In the genomic region with DNA sequence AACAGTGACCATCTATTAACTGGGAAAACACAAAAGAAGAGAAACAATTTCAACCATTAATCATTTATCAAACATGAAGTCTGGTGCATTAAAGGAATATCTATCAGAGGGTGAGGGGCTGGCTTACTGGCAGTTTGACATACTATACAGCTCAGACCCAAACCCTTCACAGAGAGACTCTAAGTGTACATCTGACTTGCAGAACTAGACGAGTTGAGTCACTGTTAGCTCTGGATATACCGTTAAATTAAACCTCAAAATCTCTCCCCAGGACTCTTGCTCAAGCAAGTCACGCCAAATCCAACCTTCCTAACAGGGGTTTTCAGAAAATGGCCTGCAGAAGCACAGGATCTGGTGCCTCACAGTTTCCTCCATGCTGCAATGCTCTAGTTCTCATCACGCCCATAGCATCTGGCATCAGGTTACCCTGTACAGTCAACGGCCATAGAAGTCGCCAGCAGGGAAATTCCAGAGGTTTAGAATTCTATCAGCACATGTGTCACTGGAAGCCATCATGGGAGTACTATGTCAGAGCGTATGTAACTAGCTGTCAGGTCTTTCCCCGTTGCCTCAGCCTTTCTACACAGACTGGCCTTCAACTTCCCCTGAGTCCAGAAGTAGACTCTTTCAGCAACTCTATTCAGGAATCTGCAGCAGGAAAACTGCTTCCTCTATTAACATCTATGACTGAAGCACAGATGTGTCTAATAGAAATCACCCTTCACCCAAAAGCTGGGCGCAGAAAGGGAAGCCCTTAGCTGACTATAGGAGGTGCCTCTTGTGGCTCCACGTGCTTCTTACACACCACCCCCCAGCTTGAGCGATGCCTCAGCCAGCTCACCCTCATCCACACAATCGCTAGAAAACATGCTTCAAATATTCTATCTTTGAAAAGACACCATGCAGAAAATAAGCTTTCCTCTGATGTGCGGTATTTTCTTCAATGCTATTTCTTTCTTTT, we compare ENCODE assay signal across 9 cellular contexts. TPM values are rescaled to one million over a fixed set of nuclear protein-coding genes. Genes with fewer than 3 reads are reported as not detected.
DNase-seq lines count a peak whose midpoint lies in the region; ATAC-seq, FAIRE-seq and TF ChIP-seq lines count a peak whose summit lies in the region.
"Had no signal": no experiment of that assay in that cellular context is flagged by ENCODE, and none has a peak within 500 bp of the region (broad histone marks: within the 10 kb centered on the region; RNA-seq: fewer than 3 reads in every experiment).

No MANE protein-coding gene starts in this region.

- no peaks in the 10 kb centered on the region for H3K9me3 Mint-ChIP-seq in T-cell

- peaks cover 65 to 66% (median 65%) of the 10 kb centered on the region in 3 donors for H3K4me1 Mint-ChIP-seq in T-cell

- FAIRE-seq in HTR-8/SVneo (lab: Jason Lieb, UNC) = no peak

- peak overlapping the region; percentile 32 to 74 for H3K27ac Mint-ChIP-seq in T-cell

- intact Hi-C loops in left cardiac atrium (cut with DNase I) (no loop called here), left ventricle myocardium inferior (cut with micrococcal nuclease) (no loop called here), upper lobe of right lung (cut with DNase I) (no loop called here)

- H3K4me3 ChIP-seq in left ventricle myocardium inferior (no peak overlapping the region), upper lobe of right lung (no peak overlapping the region)

- peak; percentile 27 to 28 for ATAC-seq in left cardiac atrium
- ATAC-seq in T-cell (replicated peaks in 1 of 4) = peak; percentile 42 to 65 (median 52)
- peak; percentile 86 for ATAC-seq in foreskin keratinocyte
- ATAC-seq in upper lobe of right lung = peak; percentile 82

- TF ChIP-seq CTCF in left ventricle myocardium inferior (IDR thresholded peaks at IDR 0.05; ENCODE audit: borderline replicate concordance) (no peak), foreskin keratinocyte (conservative IDR thresholded peaks at IDR 0.05) (no peak), upper lobe of right lung (IDR thresholded peaks at IDR 0.05) (no peak)

- DNase-seq in left cardiac atrium = no peak
- no peak for DNase-seq in left ventricle myocardium inferior
- peak in 3 of 34 experiments; percentile 17 to 24 (median 20) for DNase-seq in T-cell
- peak; percentile 40 to 65 for DNase-seq in foreskin keratinocyte
- no peak for DNase-seq in upper lobe of right lung
- DNase-seq in NAMALWA (ENCODE audit: low spot score) = no peak
- no peak for DNase-seq in HTR-8/SVneo (ENCODE audit: insufficient read length, low spot score)
- no peak for DNase-seq in GOT3 (lab: John Stamatoyannopoulos, UW)

- no peak overlapping the region for H3K27ac ChIP-seq in left ventricle myocardium inferior (replicated peaks)
- H3K27ac ChIP-seq in foreskin keratinocyte = peak overlapping the region; percentile 34
- no peak overlapping the region for H3K27ac ChIP-seq in upper lobe of right lung
- H3K27ac ChIP-seq: KMS-11 had no signal

- H3K27me3 ChIP-seq in left ventricle myocardium inferior (ENCODE audit: low read depth) (no peaks in the 10 kb centered on the region), foreskin keratinocyte (no peaks in the 10 kb centered on the region), upper lobe of right lung (no peaks in the 10 kb centered on the region)

- H3K36me3 ChIP-seq in left ventricle myocardium inferior (peaks cover 87% of the 10 kb centered on the region), upper lobe of right lung (peaks cover 79% of the 10 kb centered on the region)

- CTCF ChIA-PET in T-cell (lab: Charles Lee) = interaction anchor here (0.7 to 1.3 kb wide), 7 partner anchors 8 to 90 kb away, joined by 3 to 5 read pairs (median 4); a partner anchor contains a TSS

- H3K36me3 Mint-ChIP-seq in T-cell = peaks cover 54% of the 10 kb centered on the region

- POLR2A ChIA-PET in T-cell (lab: Charles Lee) = interaction anchor here (0.7 to 2.3 kb wide), 3 partner anchors 9 to 12 kb away, joined by 3 to 13 read pairs (median 9); a partner anchor contains a TSS

- H3K9me3 ChIP-seq in left ventricle myocardium inferior (replicated peaks) (no peaks in the 10 kb centered on the region), upper lobe of right lung (no peaks in the 10 kb centered on the region)

- H3K4me3 Mint-ChIP-seq in T-cell = peak overlapping the region; percentile 48 to 94 (median 57)

- peaks cover 51% of the 10 kb centered on the region for H3K4me1 ChIP-seq in left ventricle myocardium inferior
- peaks cover 5% of the 10 kb centered on the region for H3K4me1 ChIP-seq in foreskin keratinocyte
- peaks cover 15% of the 10 kb centered on the region for H3K4me1 ChIP-seq in upper lobe of right lung

- H3K27me3 Mint-ChIP-seq in T-cell = no peaks in the 10 kb centered on the region

RNA-seq across cellular contexts. Expression of a gene that starts 9.3 kb away (rescaled TPM):
- total RNA-seq in left cardiac atrium = 10 to 100 TPM; 71.1 to 73.9 TPM
- 71.5 TPM for total RNA-seq in left ventricle myocardium inferior
- 100 to 1,000 TPM; 142 to 175 (median 161) TPM for total RNA-seq in T-cell
- total RNA-seq in foreskin keratinocyte = 38.7 and 39.8 TPM in 2 replicates
- 10.3 and 11.8 TPM in 2 replicates for polyA plus RNA-seq in foreskin keratinocyte
- 156 TPM for total RNA-seq in upper lobe of right lung

RNA-seq across cellular contexts. Expression of a gene that starts 35.8 kb away (rescaled TPM):
- 10 to 100 TPM; 79.9 to 84.0 TPM for total RNA-seq in left cardiac atrium
- total RNA-seq in left ventricle myocardium inferior = 39.4 TPM
- 10 to 100 TPM; 24.2 to 36.3 (median 26.5) TPM for total RNA-seq in T-cell
- total RNA-seq in foreskin keratinocyte = 38.4 and 42.0 TPM in 2 replicates
- polyA plus RNA-seq in foreskin keratinocyte = 22.2 and 29.2 TPM in 2 replicates
- total RNA-seq in upper lobe of right lung = 58.1 TPM

RNA-seq across cellular contexts. Expression of a gene that starts 36.1 kb away (rescaled TPM):
- total RNA-seq in left cardiac atrium (10 to 100 TPM; 15.4 to 22.1 TPM), left ventricle myocardium inferior (10.6 TPM), T-cell (10 to 100 TPM; 18.8 to 30.9 (median 25.2) TPM), foreskin keratinocyte (14.1 and 14.8 TPM in 2 replicates), upper lobe of right lung (22.0 TPM)
- 10.8 and 11.2 TPM in 2 replicates for polyA plus RNA-seq in foreskin keratinocyte

Comparison
In these comparisons a context has a peak if more than half of its experiments do, and no peak if none do; other contexts are left out.
1. ATAC-seq: peak in every context shown above with its lines; median percentile 86 in foreskin keratinocyte; 82 in upper lobe of right lung; 52 in T-cell; 28 in left cardiac atrium.
2. DNase-seq: peak in foreskin keratinocyte (2 of 2); none in left cardiac atrium (single experiment), left ventricle myocardium inferior (single experiment), upper lobe of right lung (single experiment), NAMALWA (single experiment), HTR-8/SVneo (single experiment) and GOT3 (single experiment).